10 cellular contexts compared by ENCODE assay signal in the genomic region with DNA sequence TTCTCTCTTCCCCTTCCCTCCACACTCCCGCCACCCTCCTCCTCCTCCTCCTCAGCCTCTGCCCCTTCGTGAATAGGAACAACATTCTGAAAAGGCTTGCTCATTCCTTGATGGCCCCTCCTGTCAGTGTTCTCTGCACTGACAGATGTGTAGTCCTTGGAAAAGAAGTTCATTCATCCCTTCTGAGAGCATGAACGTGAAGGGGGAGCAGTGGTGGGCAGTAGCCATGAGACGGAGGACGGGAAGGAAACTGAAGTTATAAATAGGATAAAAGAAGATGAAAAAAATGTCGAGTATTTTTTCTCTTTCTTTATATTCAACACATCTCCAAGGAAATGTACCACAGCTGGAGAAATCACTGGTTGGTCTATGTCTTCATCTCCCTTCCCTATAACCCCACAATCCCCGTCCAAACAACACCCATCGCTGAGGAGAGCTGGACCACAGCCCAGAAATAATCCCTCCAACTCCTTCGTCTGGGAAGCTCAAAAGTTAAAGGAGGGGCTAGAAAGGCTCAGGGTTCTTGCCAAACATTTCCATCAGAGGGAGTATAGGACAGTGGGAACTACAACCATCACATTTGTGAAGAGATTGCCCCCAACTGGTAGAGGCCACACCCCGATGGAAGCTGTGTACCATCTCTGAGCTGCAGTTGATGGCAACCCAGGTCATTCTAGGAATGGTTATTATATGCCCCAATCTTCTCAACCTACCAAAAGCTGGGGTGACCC. TPM values are rescaled to one million over a fixed set of nuclear protein-coding genes. Genes with fewer than 3 reads are reported as not detected.
A peak's percentile ranks its signal among the peaks of the same experiment; 100 is the strongest.
DNase-seq lines count a peak whose midpoint lies in the region; ATAC-seq and FAIRE-seq lines count a peak whose summit lies in the region.
"Had no signal": no experiment of that assay in that cellular context is flagged by ENCODE, and none has a peak within 500 bp of the region (broad histone marks: within the 10 kb centered on the region; RNA-seq: fewer than 3 reads in every experiment).

No MANE protein-coding gene starts in this region.

- no peak for ATAC-seq in GM18870 (IDR thresholded peaks at IDR 0.05; ENCODE audit: unreplicated experiment)

- no peak overlapping the region for H3K4me3 ChIP-seq in SJCRH30
- H3K4me3 ChIP-seq: ovary had no signal

- no peaks in the 10 kb centered on the region for H3K9me3 ChIP-seq in SJCRH30 (replicated peaks)
- H3K9me3 ChIP-seq: ovary had no signal

- H3K9me3 Mint-ChIP-seq in activated naive CD4-positive, alpha-beta T cell treated with anti-CD3 and anti-CD28 coated beads for 36 hours, result no peaks in the 10 kb centered on the region

- DNase-seq in activated naive CD4-positive, alpha-beta T cell treated with anti-CD3 and anti-CD28 coated beads for 36 hours, result peak; percentile 51
- no peak for DNase-seq in activated naive CD4-positive, alpha-beta T cell treated with Interleukin-2 at 50 U/mL for 16 hours
- DNase-seq in SJCRH30 (peak; percentile 37 to 70), frontal cortex (ENCODE audit: low spot score in 2 of 2) (peak; percentile 40 to 58), superior temporal gyrus (ENCODE audit: extremely low spot score) (peak; percentile 75), NCI-H2107 treated with DMSO at 0.1 percent for 48 hours (lab: John Stamatoyannopoulos, UW; ENCODE audit: unreplicated experiment) (no peak)
- DNase-seq in effector CD8-positive, alpha-beta T cell (lab: John Stamatoyannopoulos, UW), result no peak

- H3K4me1 ChIP-seq in SJCRH30, result peaks cover 3% of the 10 kb centered on the region; the same call in 1 of the 2 replicates

- FAIRE-seq in frontal cortex (lab: Jason Lieb, UNC), result no peak
- FAIRE-seq: G401.6 had no signal

- H3K36me3 Mint-ChIP-seq in activated naive CD4-positive, alpha-beta T cell treated with anti-CD3 and anti-CD28 coated beads for 36 hours (ENCODE audit: low read depth), result no peaks in the 10 kb centered on the region

- no peaks in the 10 kb centered on the region for H3K27me3 Mint-ChIP-seq in activated naive CD4-positive, alpha-beta T cell treated with anti-CD3 and anti-CD28 coated beads for 36 hours (ENCODE audit: low read depth)

- peak overlapping the region; percentile 95 for H3K27ac Mint-ChIP-seq in activated naive CD4-positive, alpha-beta T cell treated with anti-CD3 and anti-CD28 coated beads for 36 hours

- H3K4me3 Mint-ChIP-seq in activated naive CD4-positive, alpha-beta T cell treated with anti-CD3 and anti-CD28 coated beads for 36 hours, result no peak overlapping the region

- H3K36me3 ChIP-seq in SJCRH30, result no peaks in the 10 kb centered on the region
- H3K36me3 ChIP-seq: ovary had no signal

- CTCF ChIA-PET in activated naive CD4-positive, alpha-beta T cell treated with anti-CD3 and anti-CD28 coated beads for 36 hours (lab: Charles Lee), result interaction anchor here (0.6 to 2.9 kb wide), 14 partner anchors 22 to 383 kb away, joined by 3 to 13 read pairs (median 4); no protein-coding TSS in a partner anchor

- no peaks in the 10 kb centered on the region for H3K27me3 ChIP-seq in SJCRH30
- H3K27me3 ChIP-seq: ovary had no signal

- peaks cover 54% of the 10 kb centered on the region for H3K4me1 Mint-ChIP-seq in activated naive CD4-positive, alpha-beta T cell treated with anti-CD3 and anti-CD28 coated beads for 36 hours (ENCODE audit: low read depth)

- no peak overlapping the region for H3K27ac ChIP-seq in SJCRH30
- H3K27ac ChIP-seq: ovary had no signal

- intact Hi-C loops in activated naive CD4-positive, alpha-beta T cell treated with anti-CD3 and anti-CD28 coated beads for 36 hours (cut with micrococcal nuclease), result loop anchor here (1.0 to 10.0 kb wide), 2 partner anchors 382 to 519 kb away; no protein-coding TSS in a partner anchor

RNA-seq across cellular contexts. Expression of gene ETS1, which starts 33.5 kb away (rescaled TPM):
- total RNA-seq in activated naive CD4-positive, alpha-beta T cell treated with anti-CD3 and anti-CD28 coated beads for 36 hours, result 100 to 1,000 TPM; 336 to 338 TPM
- 32.8 and 43.9 TPM in 2 replicates for total RNA-seq in SJCRH30 (2014; rRNA removed; shearing (Covaris generic))
- total RNA-seq in frontal cortex, result 9.8 TPM

Comparison
In these comparisons a context has a peak if more than half of its experiments do, and no peak if none do; other contexts are left out.
1. DNase-seq: peak in activated naive CD4-positive, alpha-beta T cell treated with anti-CD3 and anti-CD28 coated beads for 36 hours (single experiment), SJCRH30 (2 of 2), frontal cortex (2 of 2) and superior temporal gyrus (single experiment); none in activated naive CD4-positive, alpha-beta T cell treated with Interleukin-2 at 50 U/mL for 16 hours (single experiment), effector CD8-positive, alpha-beta T cell (single experiment) and NCI-H2107 treated with DMSO at 0.1 percent for 48 hours (single experiment).